In genomic region chr3:47298439-47298838, GRCh38 we compare ENCODE assay signal across 19 cellular contexts.
"Had no signal": no experiment of that assay in that cellular context is flagged by ENCODE, and none has a peak within 500 bp of the region (broad histone marks: within the 10 kb centered on the region; RNA-seq: fewer than 3 reads in every experiment).

No MANE protein-coding gene starts in this region.

- H3K9me3 Mint-ChIP-seq: dendritic cell treated with granulocyte-macrophage colony-stimulating factor and Interleukin-4, amounts not matched to agents 40 ng/mL and 50 ng/mL, for 4 days; naive B cell; nephron progenitor cell; stimulated activated naive B cell treated with anti-CD40 and anti-IgM and Interleukin-4, amounts not matched to agents 10 μg/mL and 1 μg/mL and 100 μg/mL, for 72 hours had no signal

- H3K27me3 Mint-ChIP-seq: dendritic cell treated with granulocyte-macrophage colony-stimulating factor and Interleukin-4, amounts not matched to agents 40 ng/mL and 50 ng/mL, for 4 days; naive B cell; stimulated activated naive B cell treated with anti-CD40 and anti-IgM and Interleukin-4, amounts not matched to agents 10 μg/mL and 1 μg/mL and 100 μg/mL, for 72 hours had no signal

- H3K27ac Mint-ChIP-seq: nephron progenitor cell had no signal

- H3K4me1 Mint-ChIP-seq: nephron progenitor cell had no signal

- ATAC-seq: left cardiac atrium; sciatic nerve; stimulated activated naive B cell treated with anti-CD40 and anti-IgM and Interleukin-4, amounts not matched to agents 10 μg/mL and 1 μg/mL and 100 μg/mL, for 72 hours had no signal

- H3K9me3 ChIP-seq: left ventricle myocardium inferior, spleen, thyroid gland, upper lobe of left lung, vagina had no signal

- DNase-seq: foreskin melanocyte; kidney; left cardiac atrium; left ventricle myocardium inferior; mesendoderm; naive B cell; nephron progenitor cell; spleen; stimulated activated CD4-positive, alpha-beta T cell treated with anti-CD3 and anti-CD28 coated beads, Interleukin-15, amount 100 ng/mL, for 24 hours; stimulated activated CD4-positive, alpha-beta T cell treated with anti-CD3 and anti-CD28 coated beads, Interleukin-1b, Interleukin-23, amount 100 ng/mL, for 48 hours; stimulated activated CD4-positive, alpha-beta T cell treated with anti-CD3 and anti-CD28 coated beads, Interleukin-4, amount 100 ng/mL, for 24 hours; stimulated activated naive B cell treated with anti-CD40 and anti-IgM and Interleukin-4, amounts not matched to agents 10 μg/mL and 1 μg/mL and 100 μg/mL, for 72 hours; thyroid gland; upper lobe of left lung had no signal

- H2AFZ ChIP-seq: hepatocyte had no signal

- H3K4me3 ChIP-seq: hepatocyte, left ventricle myocardium inferior, lung, spleen, thyroid gland, upper lobe of left lung, vagina had no signal

- H3K27ac ChIP-seq: hepatocyte, thyroid gland, upper lobe of left lung, vagina had no signal

- H3K27me3 ChIP-seq: hepatocyte, spleen, thyroid gland, upper lobe of left lung, vagina had no signal

- H3K36me3 ChIP-seq: thyroid gland had no signal

- H3K4me2 ChIP-seq: hepatocyte had no signal

- H3K4me3 Mint-ChIP-seq: dendritic cell treated with granulocyte-macrophage colony-stimulating factor and Interleukin-4, amounts not matched to agents 40 ng/mL and 50 ng/mL, for 4 days; naive B cell; nephron progenitor cell; stimulated activated naive B cell treated with anti-CD40 and anti-IgM and Interleukin-4, amounts not matched to agents 10 μg/mL and 1 μg/mL and 100 μg/mL, for 72 hours had no signal
